In genomic region chr10:70145666-70146488, GRCh38 we compare ENCODE assay signal across 8 cellular contexts. TPM values are rescaled to one million over a fixed set of nuclear protein-coding genes. Genes with fewer than 3 reads are reported as not detected.
DNase-seq lines count a peak whose midpoint lies in the region; ATAC-seq and TF ChIP-seq lines count a peak whose summit lies in the region.

No MANE protein-coding gene starts in this region.

- ATAC-seq in GM21447 (IDR thresholded peaks at IDR 0.05; ENCODE audit: unreplicated experiment) = peak; percentile 41
- peak; percentile 69 for ATAC-seq in activated naive CD8-positive, alpha-beta T cell treated with anti-CD3 and anti-CD28 coated beads, Interleukin-2, amount 10 ng/mL, durations not matched to agents 7 days and 5 days (ENCODE audit: low read depth)
- peak in 3 of 4 donors; percentile 48 to 75 (median 72) for ATAC-seq in heart left ventricle
- ATAC-seq in upper lobe of left lung (ENCODE audit: low FRiP score in 2 of 2) = peak; percentile 70 to 78

- peak overlapping the region; percentile 82 for H3K4me3 ChIP-seq in HUES6 (ENCODE audit: low read depth, low read length)
- peak overlapping the region; percentile 38 to 97 (median 80) for H3K4me3 ChIP-seq in heart left ventricle
- H3K4me3 ChIP-seq in upper lobe of left lung = peak overlapping the region; percentile 81 to 90 (median 83)

- H3K27ac ChIP-seq in HUES6 (ENCODE audit: low read depth, low read length) (peak overlapping the region; percentile 62; the same call in 1 of the 2 replicates), heart left ventricle (peak overlapping the region; percentile 73 to 95 (median 90)), upper lobe of left lung (peak overlapping the region; percentile 89 to 92 (median 92))

- peak; percentile 70 for DNase-seq in Daoy (ENCODE audit: low read depth)
- DNase-seq in SKM-1 (lab: John Stamatoyannopoulos, UW; ENCODE audit: unreplicated experiment) = peak; percentile 46
- DNase-seq in activated naive CD8-positive, alpha-beta T cell treated with anti-CD3 and anti-CD28 coated beads, Interleukin-2, amount 10 ng/mL, durations not matched to agents 7 days and 5 days = peak; percentile 84
- DNase-seq in heart left ventricle = peak; percentile 56 to 85 (median 69)
- peak; percentile 27 for DNase-seq in pons (ENCODE audit: low spot score)
- peak; percentile 64 to 93 for DNase-seq in upper lobe of left lung

- no peak for TF ChIP-seq EP300 in upper lobe of left lung (IDR thresholded peaks at IDR 0.05)

- TF ChIP-seq CTCF in heart left ventricle (IDR thresholded peaks at IDR 0.05) = peak in 11 of 12 donors; percentile 23 to 76 (median 56)
- peak; percentile 64 to 93 (median 83) for TF ChIP-seq CTCF in upper lobe of left lung (IDR thresholded peaks at IDR 0.05)

- H3K4me1 ChIP-seq in HUES6 (ENCODE audit: control insufficient read depth, insufficient read depth, low read length) = peaks cover 11% of the 10 kb centered on the region
- peaks cover 0 to 33% (median 15%) of the 10 kb centered on the region in 12 donors for H3K4me1 ChIP-seq in heart left ventricle
- peaks cover 11 to 30% (median 19%) of the 10 kb centered on the region in 4 donors for H3K4me1 ChIP-seq in upper lobe of left lung

- H3K9me3 ChIP-seq in HUES6 (ENCODE audit: control insufficient read depth, insufficient read depth, low read depth, low read length) = no peaks in the 10 kb centered on the region
- no peaks in the 10 kb centered on the region for H3K9me3 ChIP-seq in heart left ventricle
- H3K9me3 ChIP-seq in upper lobe of left lung = no peaks in the 10 kb centered on the region

- H3K9me3 Mint-ChIP-seq in activated naive CD8-positive, alpha-beta T cell treated with anti-CD3 and anti-CD28 coated beads, Interleukin-2, amount 10 ng/mL, durations not matched to agents 7 days and 5 days = no peaks in the 10 kb centered on the region

- H3K36me3 Mint-ChIP-seq in activated naive CD8-positive, alpha-beta T cell treated with anti-CD3 and anti-CD28 coated beads, Interleukin-2, amount 10 ng/mL, durations not matched to agents 7 days and 5 days = peaks cover 7% of the 10 kb centered on the region

- 0 to 1% (median 0%) methylated on average over 9 to 98 of the region's 98 CpGs for WGBS in heart left ventricle, 4 donors
- WGBS in upper lobe of left lung, 2 donors = 1% methylated on average over 88 of the region's 98 CpGs; no CpG with 5 or more reads in 1 of the 2 donors

- intact Hi-C loops in heart left ventricle (cut with DNase I) = loop anchor here in 3 of 10 donors (1.0 to 2.0 kb wide), 2 partner anchors 24 to 29 kb away; partner anchors contain the start of gene SAR1A (in 1 of the 3)

- H3K36me3 ChIP-seq in HUES6 (ENCODE audit: control insufficient read depth, insufficient read depth, low read length) (peaks cover 14% of the 10 kb centered on the region), heart left ventricle (peaks cover 0 to 32% (median 20%) of the 10 kb centered on the region in 9 donors), upper lobe of left lung (peaks cover 0 to 21% (median 8%) of the 10 kb centered on the region in 4 donors)

- peak overlapping the region; percentile 89 for H3K9ac ChIP-seq in HUES6 (ENCODE audit: low read length)

- POLR2A ChIA-PET in activated naive CD8-positive, alpha-beta T cell treated with anti-CD3 and anti-CD28 coated beads, Interleukin-2, amount 10 ng/mL, durations not matched to agents 7 days and 5 days (lab: Charles Lee) = interaction anchor here (0.8 to 3.5 kb wide), 22 partner anchors 10 to 260 kb away, joined by 3 to 78 read pairs (median 5); partner anchors contain the start of gene SAR1A

- H3K4me3 Mint-ChIP-seq in activated naive CD8-positive, alpha-beta T cell treated with anti-CD3 and anti-CD28 coated beads, Interleukin-2, amount 10 ng/mL, durations not matched to agents 7 days and 5 days = peak overlapping the region; percentile 89

- no peaks in the 10 kb centered on the region for H3K27me3 ChIP-seq in HUES6 (ENCODE audit: control insufficient read depth, insufficient read depth, low read length)
- no peaks in the 10 kb centered on the region for H3K27me3 ChIP-seq in heart left ventricle
- H3K27me3 ChIP-seq in upper lobe of left lung = no peaks in the 10 kb centered on the region

- peaks cover 21% of the 10 kb centered on the region for H3K4me1 Mint-ChIP-seq in activated naive CD8-positive, alpha-beta T cell treated with anti-CD3 and anti-CD28 coated beads, Interleukin-2, amount 10 ng/mL, durations not matched to agents 7 days and 5 days

- peak overlapping the region; percentile 95 for H3K27ac Mint-ChIP-seq in activated naive CD8-positive, alpha-beta T cell treated with anti-CD3 and anti-CD28 coated beads, Interleukin-2, amount 10 ng/mL, durations not matched to agents 7 days and 5 days

- TF ChIP-seq POLR2A in heart left ventricle (IDR thresholded peaks at IDR 0.05) (no peak), upper lobe of left lung (IDR thresholded peaks at IDR 0.05) (no peak)

- H3K27me3 Mint-ChIP-seq in activated naive CD8-positive, alpha-beta T cell treated with anti-CD3 and anti-CD28 coated beads, Interleukin-2, amount 10 ng/mL, durations not matched to agents 7 days and 5 days = no peaks in the 10 kb centered on the region

RNA-seq across cellular contexts. Expression of gene TYSND1, which starts 0.6 kb away (rescaled TPM):
- 9.9 and 11.8 TPM in 2 replicates for total RNA-seq in Daoy (2014; rRNA removed; shearing (Covaris generic))
- 10 to 100 TPM; 18.4 to 19.0 TPM for total RNA-seq in activated naive CD8-positive, alpha-beta T cell treated with anti-CD3 and anti-CD28 coated beads, Interleukin-2, amount 10 ng/mL, durations not matched to agents 7 days and 5 days
- total RNA-seq in heart left ventricle (1 to 10 TPM; 3.9 to 9.6 (median 5.4) TPM), upper lobe of left lung (10 to 100 TPM in 5 of 6 donors, 1 to 10 TPM in 1; 9.1 to 23.0 (median 15.7) TPM)
- polyA plus RNA-seq in heart left ventricle = 1 to 10 TPM; 2.5 to 4.3 TPM

RNA-seq across cellular contexts. Expression of gene AIFM2, which starts 13.3 kb away (rescaled TPM):
- 6.5 and 7.0 TPM in 2 replicates for total RNA-seq in Daoy (2014; rRNA removed; shearing (Covaris generic))
- total RNA-seq in activated naive CD8-positive, alpha-beta T cell treated with anti-CD3 and anti-CD28 coated beads, Interleukin-2, amount 10 ng/mL, durations not matched to agents 7 days and 5 days = 1 to 10 TPM; 7.3 to 7.9 TPM
- 10 to 100 TPM; 12.9 to 23.8 (median 15.5) TPM for total RNA-seq in heart left ventricle
- 10 to 100 TPM; 21.6 to 31.8 TPM for polyA plus RNA-seq in heart left ventricle
- total RNA-seq in upper lobe of left lung = 10 to 100 TPM; 12.0 to 21.0 (median 17.2) TPM

RNA-seq across cellular contexts. Expression of gene SAR1A, which starts 24.4 kb away (rescaled TPM):
- total RNA-seq in Daoy (2014; rRNA removed; shearing (Covaris generic)) = 59.2 and 77.9 TPM in 2 replicates
- total RNA-seq in activated naive CD8-positive, alpha-beta T cell treated with anti-CD3 and anti-CD28 coated beads, Interleukin-2, amount 10 ng/mL, durations not matched to agents 7 days and 5 days = 100 to 1,000 TPM; 131 to 134 TPM
- 100 to 1,000 TPM in 2 of 9 donors, 10 to 100 TPM in 7; 47.6 to 117 (median 88.6) TPM for total RNA-seq in heart left ventricle
- polyA plus RNA-seq in heart left ventricle = 10 to 100 TPM; 28.7 to 67.8 TPM
- total RNA-seq in upper lobe of left lung = 100 to 1,000 TPM in 4 of 6 donors, 10 to 100 TPM in 2; 34.3 to 130 (median 112) TPM

Comparison
In these comparisons a context has a peak if more than half of its experiments do, and no peak if none do; other contexts are left out.
1. Peak in every context shown above with its lines: DNase-seq, ATAC-seq, H3K4me3 ChIP-seq and H3K27ac ChIP-seq.
2. DNase-seq: peak in every context shown above with its lines; median percentile 84 in activated naive CD8-positive, alpha-beta T cell treated with anti-CD3 and anti-CD28 coated beads, Interleukin-2, amount 10 ng/mL, durations not matched to agents 7 days and 5 days; 78 in upper lobe of left lung; 70 in Daoy; 69 in heart left ventricle; 46 in SKM-1; 27 in pons.